Comparison of ENCODE assay signal across 11 cellular contexts in the genomic region with DNA sequence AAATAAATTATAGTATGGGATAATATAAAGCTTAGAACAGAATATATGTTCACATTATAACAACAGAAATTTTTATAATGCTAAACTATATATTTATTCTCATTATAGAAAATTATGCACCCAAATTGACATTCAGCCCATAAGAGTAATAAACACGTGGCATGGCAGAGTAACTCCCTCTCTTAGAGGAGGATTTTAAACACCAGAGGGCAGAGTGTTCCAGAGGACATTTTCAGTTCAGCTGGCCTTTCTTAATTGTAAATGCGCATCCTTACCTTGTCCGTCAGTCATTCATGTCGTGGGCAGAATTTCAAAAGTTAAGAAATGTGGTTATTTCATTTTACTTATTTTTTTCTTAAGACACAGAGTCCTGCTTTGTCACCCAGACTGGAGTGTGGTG.
DNase-seq lines count a peak whose midpoint lies in the region; ATAC-seq and TF ChIP-seq lines count a peak whose summit lies in the region.
"Had no signal": no experiment of that assay in that cellular context is flagged by ENCODE, and none has a peak within 500 bp of the region (broad histone marks: within the 10 kb centered on the region; RNA-seq: fewer than 3 reads in every experiment).

No MANE protein-coding gene starts in this region.

- H3K27me3 Mint-ChIP-seq in osteocyte (ENCODE audit: unreplicated experiment) = no peaks in the 10 kb centered on the region
- H3K27me3 Mint-ChIP-seq in activated T-helper 1 cell treated with anti-CD3 and anti-CD28 coated beads, Interleukin-12 subunit alpha, Interleukin-12 subunit beta, Interleukin-2, Interleukin-4 antibody, amounts not matched to agents 30 ng/mL and 10 ng/mL and 1 ng/mL, durations not matched to agents 14 hours and 24 hours and 36 hours (ENCODE audit: insufficient read depth) = peaks cover 7% of the 10 kb centered on the region
- H3K27me3 Mint-ChIP-seq: activated CD8-positive, alpha-beta T cell treated with anti-CD3 and anti-CD28 coated beads for 36 hours had no signal

- no peaks in the 10 kb centered on the region for H3K4me1 Mint-ChIP-seq in osteocyte (ENCODE audit: unreplicated experiment)
- H3K4me1 Mint-ChIP-seq in activated T-helper 1 cell treated with anti-CD3 and anti-CD28 coated beads, Interleukin-12 subunit alpha, Interleukin-12 subunit beta, Interleukin-2, Interleukin-4 antibody, amounts not matched to agents 30 ng/mL and 10 ng/mL and 1 ng/mL, durations not matched to agents 14 hours and 24 hours and 36 hours (ENCODE audit: low read depth) = no peaks in the 10 kb centered on the region

- H3K36me3 ChIP-seq in colonic mucosa = no peaks in the 10 kb centered on the region

- DNase-seq in GM12864 (ENCODE audit: low read depth) (no peak), LoVo (ENCODE audit: low spot score) (peak; percentile 9), colonic mucosa (no peak), osteocyte (ENCODE audit: extremely low spot score, unreplicated experiment) (no peak), lower leg skin (ENCODE audit: low spot score in 2 of 2) (no peak)
- DNase-seq in activated T-helper 1 cell treated with anti-CD3 and anti-CD28 coated beads, Interleukin-12 subunit alpha, Interleukin-12 subunit beta, Interleukin-2, Interleukin-4 antibody, amounts not matched to agents 30 ng/mL and 10 ng/mL and 1 ng/mL, durations not matched to agents 14 hours and 24 hours and 36 hours (ENCODE audit: low spot score) = no peak
- DNase-seq: activated CD8-positive, alpha-beta T cell treated with anti-CD3 and anti-CD28 coated beads for 36 hours; left colon; SHP77 had no signal

- H3K9ac ChIP-seq in colonic mucosa (ENCODE audit: low read depth in 2 of 2, low read length in 2 of 2) = no peak overlapping the region

- intact Hi-C loops in colonic mucosa (cut with DNase I) = no loop called here
- intact Hi-C loops in activated T-helper 1 cell treated with anti-CD3 and anti-CD28 coated beads, Interleukin-12 subunit alpha, Interleukin-12 subunit beta, Interleukin-2, Interleukin-4 antibody, amounts not matched to agents 30 ng/mL and 10 ng/mL and 1 ng/mL, durations not matched to agents 14 hours and 24 hours and 36 hours (cut with micrococcal nuclease) = no loop called here
- intact Hi-C loops in lower leg skin (cut with DNase I; ENCODE audit: low total_unique reads) = no loop called here

- no peaks in the 10 kb centered on the region for H3K36me3 Mint-ChIP-seq in osteocyte (ENCODE audit: unreplicated experiment)
- no peaks in the 10 kb centered on the region for H3K36me3 Mint-ChIP-seq in activated T-helper 1 cell treated with anti-CD3 and anti-CD28 coated beads, Interleukin-12 subunit alpha, Interleukin-12 subunit beta, Interleukin-2, Interleukin-4 antibody, amounts not matched to agents 30 ng/mL and 10 ng/mL and 1 ng/mL, durations not matched to agents 14 hours and 24 hours and 36 hours (ENCODE audit: low read depth)

- no peaks in the 10 kb centered on the region for H3K9me3 Mint-ChIP-seq in osteocyte (ENCODE audit: unreplicated experiment)
- H3K9me3 Mint-ChIP-seq in activated T-helper 1 cell treated with anti-CD3 and anti-CD28 coated beads, Interleukin-12 subunit alpha, Interleukin-12 subunit beta, Interleukin-2, Interleukin-4 antibody, amounts not matched to agents 30 ng/mL and 10 ng/mL and 1 ng/mL, durations not matched to agents 14 hours and 24 hours and 36 hours = no peaks in the 10 kb centered on the region
- H3K9me3 Mint-ChIP-seq: activated CD8-positive, alpha-beta T cell treated with anti-CD3 and anti-CD28 coated beads for 36 hours had no signal

- no peak overlapping the region for H3K27ac ChIP-seq in colonic mucosa

- WGBS in lower leg skin, 2 donors = 84 to 85% methylated on average over 4 of the region's 4 CpGs

- H3K4me3 ChIP-seq in GM12864 (ENCODE audit: low read depth, low read length) (no peak overlapping the region), colonic mucosa (no peak overlapping the region), lower leg skin (ENCODE audit: low read depth, poor library complexity, severe bottlenecking) (no peak overlapping the region)

- ATAC-seq in HG02973 (IDR thresholded peaks at IDR 0.05; ENCODE audit: unreplicated experiment) = no peak
- ATAC-seq: activated CD8-positive, alpha-beta T cell treated with anti-CD3 and anti-CD28 coated beads for 36 hours; left colon; sciatic nerve had no signal

- no peak for TF ChIP-seq POLR2A in lower leg skin (IDR thresholded peaks at IDR 0.05)

- no peaks in the 10 kb centered on the region for H3K9me3 ChIP-seq in colonic mucosa

- no peaks in the 10 kb centered on the region for H3K27me3 ChIP-seq in colonic mucosa

- no peak overlapping the region for H3K27ac Mint-ChIP-seq in osteocyte (ENCODE audit: unreplicated experiment)
- H3K27ac Mint-ChIP-seq in activated T-helper 1 cell treated with anti-CD3 and anti-CD28 coated beads, Interleukin-12 subunit alpha, Interleukin-12 subunit beta, Interleukin-2, Interleukin-4 antibody, amounts not matched to agents 30 ng/mL and 10 ng/mL and 1 ng/mL, durations not matched to agents 14 hours and 24 hours and 36 hours = no peak overlapping the region
- H3K27ac Mint-ChIP-seq: activated CD8-positive, alpha-beta T cell treated with anti-CD3 and anti-CD28 coated beads for 36 hours had no signal

- TF ChIP-seq CTCF in GM12864 (IDR thresholded peaks at IDR 0.05; ENCODE audit: low read depth, low read length, missing control alignments) (peak; percentile 3), colonic mucosa (IDR thresholded peaks at IDR 0.05) (peak; percentile 32), osteocyte (IDR thresholded peaks at IDR 0.05) (peak; percentile 52), lower leg skin (IDR thresholded peaks at IDR 0.05) (no peak)

- H3K4me1 ChIP-seq in colonic mucosa = no peaks in the 10 kb centered on the region

- H3K4me3 Mint-ChIP-seq in osteocyte (ENCODE audit: unreplicated experiment) = no peak overlapping the region
- H3K4me3 Mint-ChIP-seq in activated T-helper 1 cell treated with anti-CD3 and anti-CD28 coated beads, Interleukin-12 subunit alpha, Interleukin-12 subunit beta, Interleukin-2, Interleukin-4 antibody, amounts not matched to agents 30 ng/mL and 10 ng/mL and 1 ng/mL, durations not matched to agents 14 hours and 24 hours and 36 hours = no peak overlapping the region
- H3K4me3 Mint-ChIP-seq: activated CD8-positive, alpha-beta T cell treated with anti-CD3 and anti-CD28 coated beads for 36 hours had no signal

Comparison
In these comparisons a context has a peak if more than half of its experiments do, and no peak if none do; other contexts are left out.
1. CTCF ChIP-seq: peak in GM12864 (single experiment), colonic mucosa (single experiment) and osteocyte (single experiment); none in lower leg skin (0 of 3).